In genomic region chrX:76148753-76149152, GRCh38 we compare ENCODE assay signal across 8 cellular contexts. TPM values are rescaled to one million over a fixed set of nuclear protein-coding genes. Genes with fewer than 3 reads are reported as not detected.
DNase-seq lines count a peak whose midpoint lies in the region; ATAC-seq lines count a peak whose summit lies in the region.

No MANE protein-coding gene starts in this region.

- H3K27me3 ChIP-seq in CD4-positive, alpha-beta memory T cell (ENCODE audit: insufficient read depth, low read length), result no peaks in the 10 kb centered on the region
- H3K27me3 ChIP-seq in effector memory CD4-positive, alpha-beta T cell (replicated peaks; ENCODE audit: control insufficient read depth, insufficient read depth, low read length, poor library complexity, severe bottlenecking), result no peaks in the 10 kb centered on the region

- peak; percentile 60 to 74 (median 69) for DNase-seq in CD4-positive, alpha-beta memory T cell
- DNase-seq in NCI-H146 treated with DMSO at 0.1 percent for 48 hours (lab: John Stamatoyannopoulos, UW; ENCODE audit: unreplicated experiment), result peak; percentile 5
- peak; percentile 62 for DNase-seq in activated CD4-positive, alpha-beta T cell treated with anti-CD3 and anti-CD28 coated beads for 36 hours
- peak; percentile 3 to 42 (median 30) for DNase-seq in effector memory CD4-positive, alpha-beta T cell
- no peak for DNase-seq in natural killer cell treated with Interleukin-12 subunit alpha and Interleukin-12 subunit beta and Interleukin-15 and Interleukin-18, amount 100 ng/mL, for 72 hours (ENCODE audit: low spot score)
- DNase-seq in 8988T, result no peak

- H3K4me3 Mint-ChIP-seq in CD4-positive, alpha-beta memory T cell, result peak overlapping the region; percentile 73 to 92 (median 82)
- H3K4me3 Mint-ChIP-seq in activated CD4-positive, alpha-beta T cell treated with anti-CD3 and anti-CD28 coated beads for 36 hours, result peak overlapping the region; percentile 73
- peak overlapping the region; percentile 88 for H3K4me3 Mint-ChIP-seq in natural killer cell treated with Interleukin-12 subunit alpha and Interleukin-12 subunit beta and Interleukin-15 and Interleukin-18, amount 100 ng/mL, for 72 hours

- peak overlapping the region; percentile 6 to 32 for H3K4me3 ChIP-seq in CD4-positive, alpha-beta memory T cell (ENCODE audit: low read length in 2 of 2)
- peak overlapping the region; percentile 17 for H3K4me3 ChIP-seq in effector memory CD4-positive, alpha-beta T cell (ENCODE audit: insufficient read depth, low read depth, low read length, poor library complexity, severe bottlenecking)

- H3K27ac Mint-ChIP-seq in CD4-positive, alpha-beta memory T cell, result peak overlapping the region; percentile 89 to 99 (median 97)
- H3K27ac Mint-ChIP-seq in activated CD4-positive, alpha-beta T cell treated with anti-CD3 and anti-CD28 coated beads for 36 hours, result peak overlapping the region; percentile 99
- H3K27ac Mint-ChIP-seq in natural killer cell treated with Interleukin-12 subunit alpha and Interleukin-12 subunit beta and Interleukin-15 and Interleukin-18, amount 100 ng/mL, for 72 hours, result peak overlapping the region; percentile 97 to 99

- no peaks in the 10 kb centered on the region for H3K9me3 ChIP-seq in CD4-positive, alpha-beta memory T cell (ENCODE audit: control insufficient read depth in 1 of 2, low read length in 2 of 2)
- no peaks in the 10 kb centered on the region for H3K9me3 ChIP-seq in effector memory CD4-positive, alpha-beta T cell (ENCODE audit: control insufficient read depth, low read length)

- ATAC-seq in GM21390 (IDR thresholded peaks at IDR 0.05; ENCODE audit: unreplicated experiment) (peak; percentile 11), HG02973 (IDR thresholded peaks at IDR 0.05; ENCODE audit: unreplicated experiment) (no peak)
- ATAC-seq in activated CD4-positive, alpha-beta T cell treated with anti-CD3 and anti-CD28 coated beads for 36 hours, result peak; percentile 34
- ATAC-seq in natural killer cell treated with Interleukin-12 subunit alpha and Interleukin-12 subunit beta and Interleukin-15 and Interleukin-18, amount 100 ng/mL, for 72 hours, result peak in 1 of 2 donors; percentile 26

- H3K4me1 ChIP-seq in CD4-positive, alpha-beta memory T cell (ENCODE audit: insufficient read depth, low read length), result peaks cover 25% of the 10 kb centered on the region
- H3K4me1 ChIP-seq in effector memory CD4-positive, alpha-beta T cell (ENCODE audit: control insufficient read depth, insufficient read depth, low read length, poor library complexity, severe bottlenecking), result peaks cover 7% of the 10 kb centered on the region

- no peaks in the 10 kb centered on the region for H3K27me3 Mint-ChIP-seq in CD4-positive, alpha-beta memory T cell
- H3K27me3 Mint-ChIP-seq in activated CD4-positive, alpha-beta T cell treated with anti-CD3 and anti-CD28 coated beads for 36 hours, result no peaks in the 10 kb centered on the region
- peaks cover 0 to under 1% of the 10 kb centered on the region in 2 donors for H3K27me3 Mint-ChIP-seq in natural killer cell treated with Interleukin-12 subunit alpha and Interleukin-12 subunit beta and Interleukin-15 and Interleukin-18, amount 100 ng/mL, for 72 hours

- H3K36me3 ChIP-seq in CD4-positive, alpha-beta memory T cell (ENCODE audit: insufficient read depth, low read length), result no peaks in the 10 kb centered on the region
- H3K36me3 ChIP-seq in effector memory CD4-positive, alpha-beta T cell (ENCODE audit: control insufficient read depth, insufficient read depth, low read length), result no peaks in the 10 kb centered on the region

- H3K4me1 Mint-ChIP-seq in CD4-positive, alpha-beta memory T cell, result peaks cover 10 to 27% (median 20%) of the 10 kb centered on the region in 4 donors
- H3K4me1 Mint-ChIP-seq in activated CD4-positive, alpha-beta T cell treated with anti-CD3 and anti-CD28 coated beads for 36 hours, result peaks cover 13% of the 10 kb centered on the region
- H3K4me1 Mint-ChIP-seq in natural killer cell treated with Interleukin-12 subunit alpha and Interleukin-12 subunit beta and Interleukin-15 and Interleukin-18, amount 100 ng/mL, for 72 hours (ENCODE audit: low read depth in 2 of 2), result peaks cover 14 to 15% of the 10 kb centered on the region in 2 donors

- peak overlapping the region; percentile 67 for H3K27ac ChIP-seq in CD4-positive, alpha-beta memory T cell (ENCODE audit: low read depth, low read length)
- H3K27ac ChIP-seq in effector memory CD4-positive, alpha-beta T cell (ENCODE audit: insufficient read depth, low read length, poor library complexity, severe bottlenecking), result peak overlapping the region; percentile 55

- H3K36me3 Mint-ChIP-seq in CD4-positive, alpha-beta memory T cell, result no peaks in the 10 kb centered on the region
- no peaks in the 10 kb centered on the region for H3K36me3 Mint-ChIP-seq in activated CD4-positive, alpha-beta T cell treated with anti-CD3 and anti-CD28 coated beads for 36 hours (ENCODE audit: low read depth)
- no peaks in the 10 kb centered on the region for H3K36me3 Mint-ChIP-seq in natural killer cell treated with Interleukin-12 subunit alpha and Interleukin-12 subunit beta and Interleukin-15 and Interleukin-18, amount 100 ng/mL, for 72 hours

- CTCF ChIA-PET in CD4-positive, alpha-beta memory T cell (lab: Charles Lee; ENCODE audit: partially characterized antibody), result interaction anchor here (0.5 to 2.5 kb wide), 3 partner anchors 25 to 1305 kb away, joined by 3 to 15 read pairs (median 4); partner anchors contain the start of gene PBDC1
- CTCF ChIA-PET in activated CD4-positive, alpha-beta T cell treated with anti-CD3 and anti-CD28 coated beads for 36 hours (lab: Charles Lee), result interaction anchor here (1.7 kb wide), 1 partner anchor 24 kb away, joined by 9 read pairs; the partner anchor contains the start of gene PBDC1

- POLR2A ChIA-PET in CD4-positive, alpha-beta memory T cell (lab: Charles Lee; ENCODE audit: partially characterized antibody), result interaction anchor here (1.0 to 2.6 kb wide), 6 partner anchors 23 to 1857 kb away, joined by 3 to 15 read pairs (median 4); partner anchors contain the start of genes MAGEE1, PBDC1, RLIM and UPRT
- POLR2A ChIA-PET in activated CD4-positive, alpha-beta T cell treated with anti-CD3 and anti-CD28 coated beads for 36 hours (lab: Charles Lee), result no interaction called here

- intact Hi-C loops in CD4-positive, alpha-beta memory T cell (cut with micrococcal nuclease), result loop anchor here (5.0 to 10.0 kb wide), 2 partner anchors 104 to 874 kb away; partner anchors contain the start of gene UPRT
- intact Hi-C loops in activated CD4-positive, alpha-beta T cell treated with anti-CD3 and anti-CD28 coated beads for 36 hours (cut with DNase I, micrococcal nuclease), result loop anchor here (5.0 to 10.0 kb wide), 3 partner anchors 104 to 991 kb away; partner anchors contain the start of genes ABCB7 (in 1 of the 2) and UPRT (in 1 of the 2)

- H3K9me3 Mint-ChIP-seq in CD4-positive, alpha-beta memory T cell, result no peaks in the 10 kb centered on the region
- no peaks in the 10 kb centered on the region for H3K9me3 Mint-ChIP-seq in activated CD4-positive, alpha-beta T cell treated with anti-CD3 and anti-CD28 coated beads for 36 hours (ENCODE audit: low read depth)
- H3K9me3 Mint-ChIP-seq in natural killer cell treated with Interleukin-12 subunit alpha and Interleukin-12 subunit beta and Interleukin-15 and Interleukin-18, amount 100 ng/mL, for 72 hours, result no peaks in the 10 kb centered on the region

RNA-seq across cellular contexts. Expression of gene PBDC1, which starts 24.1 kb away (rescaled TPM):
- total RNA-seq in CD4-positive, alpha-beta memory T cell, result 10 to 100 TPM; 26.7 to 28.0 TPM
- polyA plus RNA-seq in CD4-positive, alpha-beta memory T cell, result 10 to 100 TPM; 45.9 to 51.9 TPM
- 10 to 100 TPM; 29.6 to 36.5 TPM for total RNA-seq in activated CD4-positive, alpha-beta T cell treated with anti-CD3 and anti-CD28 coated beads for 36 hours
- 10 to 100 TPM; 31.0 to 39.6 TPM for total RNA-seq in natural killer cell treated with Interleukin-12 subunit alpha and Interleukin-12 subunit beta and Interleukin-15 and Interleukin-18, amount 100 ng/mL, for 72 hours

Comparison
In these comparisons a context has a peak if more than half of its experiments do, and no peak if none do; other contexts are left out.
1. DNase-seq: peak in CD4-positive, alpha-beta memory T cell (5 of 5), NCI-H146 treated with DMSO at 0.1 percent for 48 hours (single experiment), activated CD4-positive, alpha-beta T cell treated with anti-CD3 and anti-CD28 coated beads for 36 hours (single experiment) and effector memory CD4-positive, alpha-beta T cell (3 of 3); none in natural killer cell treated with Interleukin-12 subunit alpha and Interleukin-12 subunit beta and Interleukin-15 and Interleukin-18, amount 100 ng/mL, for 72 hours (single experiment) and 8988T (single experiment).
2. Peak in every context shown above with its lines, with median percentiles within 50 percentile points of each other: H3K27ac Mint-ChIP-seq and H3K4me3 Mint-ChIP-seq.